ENCODE assay signal across 30 cellular contexts in genomic region chr12:57160741-57161140, GRCh38. TPM values are rescaled to one million over a fixed set of nuclear protein-coding genes. Genes with fewer than 3 reads are reported as not detected.
"Had no signal": no experiment of that assay in that cellular context is flagged by ENCODE, and none has a peak within 500 bp of the region (broad histone marks: within the 10 kb centered on the region; RNA-seq: fewer than 3 reads in every experiment).

No MANE protein-coding gene starts in this region.

- H3K9me3 Mint-ChIP-seq: activated naive CD8-positive, alpha-beta T cell treated with anti-CD3 and anti-CD28 coated beads, Interleukin-2, amount 10 ng/mL, durations not matched to agents 7 days and 5 days; central memory CD8-positive, alpha-beta T cell; T-helper 1 cell treated with Interleukin-12 subunit alpha and Interleukin-12 subunit beta and Interleukin-4 antibody, amounts not matched to agents 30 μg/mL and 1 μg/mL, for 36 hours; WTC11 had no signal

- H3K4me3 ChIP-seq: ascending aorta, body of pancreas had no signal

- ATAC-seq: activated CD8-positive, alpha-beta T cell treated with anti-CD3 and anti-CD28 coated beads, Interleukin-2, amount 10 ng/mL, durations not matched to agents 7 days and 5 days; body of pancreas; Panc1; WTC11 had no signal

- H3K4me3 Mint-ChIP-seq: activated CD8-positive, alpha-beta T cell treated with anti-CD3 and anti-CD28 coated beads, Interleukin-2, amount 10 ng/mL, durations not matched to agents 7 days and 5 days; activated naive CD8-positive, alpha-beta T cell treated with anti-CD3 and anti-CD28 coated beads, Interleukin-2, amount 10 ng/mL, durations not matched to agents 7 days and 5 days; central memory CD8-positive, alpha-beta T cell; T-helper 1 cell treated with Interleukin-12 subunit alpha and Interleukin-12 subunit beta and Interleukin-4 antibody, amounts not matched to agents 30 μg/mL and 1 μg/mL, for 36 hours; WTC11 had no signal

- H3K4me1 Mint-ChIP-seq: WTC11 had no signal

- H3K36me3 Mint-ChIP-seq: activated naive CD8-positive, alpha-beta T cell treated with anti-CD3 and anti-CD28 coated beads, Interleukin-2, amount 10 ng/mL, durations not matched to agents 7 days and 5 days had no signal

- H3K27me3 ChIP-seq: ascending aorta, body of pancreas had no signal

- H3K27ac ChIP-seq: body of pancreas had no signal

- H3K4me1 ChIP-seq: body of pancreas had no signal

- H3K27ac Mint-ChIP-seq: activated CD8-positive, alpha-beta T cell treated with anti-CD3 and anti-CD28 coated beads, Interleukin-2, amount 10 ng/mL, durations not matched to agents 7 days and 5 days; activated naive CD8-positive, alpha-beta T cell treated with anti-CD3 and anti-CD28 coated beads, Interleukin-2, amount 10 ng/mL, durations not matched to agents 7 days and 5 days; T-helper 1 cell treated with Interleukin-12 subunit alpha and Interleukin-12 subunit beta and Interleukin-4 antibody, amounts not matched to agents 30 μg/mL and 1 μg/mL, for 36 hours; WTC11 had no signal

- DNase-seq: activated CD4-positive, alpha-beta T cell treated with anti-CD3 and anti-CD28 coated beads for 48 hours; activated CD4-positive, alpha-beta T cell treated with anti-CD3 and anti-CD28 coated beads, Interleukin-2, amount 50 U/mL, for 4 hours; activated CD4-positive, CD25-positive, alpha-beta regulatory T cell treated with anti-CD3 and anti-CD28 coated beads, Interleukin-2, amount 50 U/mL, for 72 hours; activated CD8-positive, alpha-beta memory T cell treated with anti-CD3 and anti-CD28 coated beads, Interleukin-2, amount 50 U/mL, for 48 hours; activated CD8-positive, alpha-beta T cell treated with anti-CD3 and anti-CD28 coated beads, Interleukin-2, amount 10 ng/mL, durations not matched to agents 7 days and 5 days; activated naive CD4-positive, alpha-beta T cell treated with anti-CD3 and anti-CD28 coated beads, Interleukin-2, amount 50 U/mL, for 16 hours; activated naive CD8-positive, alpha-beta T cell treated with anti-CD3 and anti-CD28 coated beads, Interleukin-2, amount 10 ng/mL, durations not matched to agents 7 days and 5 days; activated T-cell treated with anti-CD3 and anti-CD28 coated beads, Interleukin-2, amount 50 U/mL, for 1 hour; amniotic stem cell; body of pancreas; Karpas-422; MM.1S; NCI-H1105; NCI-H1436 treated with DMSO at 0.1 percent for 48 hours; NCI-H187; NCI-H2081; NCI-H510A treated with DMSO at 0.1 percent for 48 hours; NCI-H69; NK-92 treated with Interleukin-12 subunit alpha and Interleukin-12 subunit beta, amount 100 ng/mL, for 24 hours; OCI-M1; RPMI8226; SHP77 treated with DMSO at 0.1 percent for 48 hours; T-helper 9 cell had no signal

- H3K9me3 ChIP-seq: ascending aorta, body of pancreas had no signal

RNA-seq across cellular contexts. Expression of gene LRP1-AS, which starts 13.3 kb away (rescaled TPM):
- total RNA-seq: activated CD8-positive, alpha-beta T cell treated with anti-CD3 and anti-CD28 coated beads, Interleukin-2, amount 10 ng/mL, durations not matched to agents 7 days and 5 days; activated naive CD8-positive, alpha-beta T cell treated with anti-CD3 and anti-CD28 coated beads, Interleukin-2, amount 10 ng/mL, durations not matched to agents 7 days and 5 days; ascending aorta; body of pancreas; bronchial epithelial cell; SK-MEL-5; WTC11 had no signal

RNA-seq across cellular contexts. Expression of gene NXPH4, which starts 55.9 kb away (rescaled TPM):
- total RNA-seq: ascending aorta had no signal
